ENCODE assay signal across 8 cellular contexts in genomic region chr14:105489607-105490317, GRCh38. TPM values are rescaled to one million over a fixed set of nuclear protein-coding genes. Genes with fewer than 3 reads are reported as not detected.
A peak's percentile ranks its signal among the peaks of the same experiment; 100 is the strongest.
DNase-seq lines count a peak whose midpoint lies in the region; ATAC-seq and TF ChIP-seq lines count a peak whose summit lies in the region.

No MANE protein-coding gene starts in this region.

- peak overlapping the region; percentile 84 for H3K9ac ChIP-seq in Loucy (ENCODE audit: low read depth, low read length, poor library complexity, severe bottlenecking)

- H3K36me3 Mint-ChIP-seq in natural killer cell treated with Interleukin-12 subunit alpha and Interleukin-12 subunit beta and Interleukin-15 and Interleukin-18, amount 100 ng/mL, for 72 hours = no peaks in the 10 kb centered on the region

- ATAC-seq in natural killer cell treated with Interleukin-12 subunit alpha and Interleukin-12 subunit beta and Interleukin-15 and Interleukin-18, amount 100 ng/mL, for 72 hours = no peak
- no peak for ATAC-seq in HG03565 (IDR thresholded peaks at IDR 0.05; ENCODE audit: unreplicated experiment)

- peaks cover 20% of the 10 kb centered on the region for H3K79me2 ChIP-seq in Loucy (ENCODE audit: insufficient read depth, low read length)

- no peaks in the 10 kb centered on the region for H3K27me3 Mint-ChIP-seq in natural killer cell treated with Interleukin-12 subunit alpha and Interleukin-12 subunit beta and Interleukin-15 and Interleukin-18, amount 100 ng/mL, for 72 hours

- H3K36me3 ChIP-seq in Loucy (ENCODE audit: insufficient read depth, low read length) = no peaks in the 10 kb centered on the region

- no peaks in the 10 kb centered on the region for H3F3A ChIP-seq in Loucy (ENCODE audit: low read depth)

- DNase-seq in Daoy (ENCODE audit: low read depth) (peak; percentile 92), RPMI8226 (peak; percentile 90), fibroblast of mammary gland (ENCODE audit: low read depth) (peak; percentile 74)
- peak; percentile 69 to 79 for DNase-seq in activated T-helper 1 cell treated with anti-CD3 and anti-CD28 coated beads, Interleukin-2, amount 50 U/mL, for 16 hours (ENCODE audit: low read depth in 1 of 2, low spot score in 1 of 2)
- peak; percentile 82 for DNase-seq in natural killer cell treated with Interleukin-12 subunit alpha and Interleukin-12 subunit beta and Interleukin-15 and Interleukin-18, amount 100 ng/mL, for 72 hours (ENCODE audit: low spot score)
- peak; percentile 81 to 90 (median 86) for DNase-seq in stimulated activated naive CD4-positive, alpha-beta T cell (lab: John Stamatoyannopoulos, UW)

- peak overlapping the region; percentile 69 to 82 for H3K27ac Mint-ChIP-seq in natural killer cell treated with Interleukin-12 subunit alpha and Interleukin-12 subunit beta and Interleukin-15 and Interleukin-18, amount 100 ng/mL, for 72 hours

- H3K4me3 ChIP-seq in Loucy (ENCODE audit: low read length, poor library complexity, severe bottlenecking) (peak overlapping the region; percentile 84), fibroblast of mammary gland (ENCODE audit: control insufficient read depth, low read depth, low read length) (peak overlapping the region; percentile 52)

- peak overlapping the region; percentile 89 for H3K4me2 ChIP-seq in Loucy (ENCODE audit: low read depth, low read length, poor library complexity, severe bottlenecking)

- H3K9me2 ChIP-seq in Loucy (replicated peaks; ENCODE audit: low read depth, low read length) = no peaks in the 10 kb centered on the region

- TF ChIP-seq CTCF in Loucy (conservative IDR thresholded peaks at IDR 0.05; ENCODE audit: low read length) (peak; percentile 68), fibroblast of mammary gland (conservative IDR thresholded peaks at IDR 0.05; ENCODE audit: control insufficient read depth, insufficient read depth, low read depth, low read length) (peak; percentile 61)

- no peaks in the 10 kb centered on the region for H3K27me3 ChIP-seq in Loucy (ENCODE audit: insufficient read depth, low read length, poor library complexity, severe bottlenecking)

- H3K4me3 Mint-ChIP-seq in natural killer cell treated with Interleukin-12 subunit alpha and Interleukin-12 subunit beta and Interleukin-15 and Interleukin-18, amount 100 ng/mL, for 72 hours = peak overlapping the region; percentile 81

- H4K20me1 ChIP-seq in Loucy (ENCODE audit: insufficient read depth, low read length, poor library complexity, severe bottlenecking) = peaks cover 16% of the 10 kb centered on the region

- peak overlapping the region; percentile 91 for H2AFZ ChIP-seq in Loucy (ENCODE audit: low read length)

- peaks cover 14 to 23% of the 10 kb centered on the region in 2 donors for H3K4me1 Mint-ChIP-seq in natural killer cell treated with Interleukin-12 subunit alpha and Interleukin-12 subunit beta and Interleukin-15 and Interleukin-18, amount 100 ng/mL, for 72 hours (ENCODE audit: low read depth in 2 of 2)

- H3K9me3 ChIP-seq in Loucy (ENCODE audit: insufficient read depth, low read depth, low read length) = no peaks in the 10 kb centered on the region

- H3K9me3 Mint-ChIP-seq in natural killer cell treated with Interleukin-12 subunit alpha and Interleukin-12 subunit beta and Interleukin-15 and Interleukin-18, amount 100 ng/mL, for 72 hours = no peaks in the 10 kb centered on the region

- peaks cover 26% of the 10 kb centered on the region for H3K4me1 ChIP-seq in Loucy (ENCODE audit: insufficient read depth, low read length, poor library complexity, severe bottlenecking)

RNA-seq across cellular contexts. Expression of gene TEDC1, which starts 1.3 kb away (rescaled TPM):
- total RNA-seq in Daoy (2014; rRNA removed; shearing (Covaris generic)) = 61.9 and 73.5 TPM in 2 replicates
- 10 to 100 TPM; 25.1 to 59.2 TPM for total RNA-seq in natural killer cell treated with Interleukin-12 subunit alpha and Interleukin-12 subunit beta and Interleukin-15 and Interleukin-18, amount 100 ng/mL, for 72 hours

RNA-seq across cellular contexts. Expression of gene CRIP1, which starts 3.1 kb away (rescaled TPM):
- total RNA-seq in Daoy (2014; rRNA removed; shearing (Covaris generic)) = 15.0 and 20.4 TPM in 2 replicates
- total RNA-seq in natural killer cell treated with Interleukin-12 subunit alpha and Interleukin-12 subunit beta and Interleukin-15 and Interleukin-18, amount 100 ng/mL, for 72 hours = 10 to 100 TPM; 39.0 to 82.7 TPM

RNA-seq across cellular contexts. Expression of gene CRIP2, which starts 15.1 kb away (rescaled TPM):
- 88.8 and 94.1 TPM in 2 replicates for total RNA-seq in Daoy (2014; rRNA removed; shearing (Covaris generic))
- 1 to 10 TPM in 1 of 2 donors, under 1 TPM in 1; 0.98 to 2.2 TPM for total RNA-seq in natural killer cell treated with Interleukin-12 subunit alpha and Interleukin-12 subunit beta and Interleukin-15 and Interleukin-18, amount 100 ng/mL, for 72 hours

RNA-seq across cellular contexts. Expression of gene TMEM121, which starts 36.6 kb away (rescaled TPM):
- total RNA-seq in Daoy (2014; rRNA removed; shearing (Covaris generic)) = 8.4 and 8.7 TPM in 2 replicates
- total RNA-seq in natural killer cell treated with Interleukin-12 subunit alpha and Interleukin-12 subunit beta and Interleukin-15 and Interleukin-18, amount 100 ng/mL, for 72 hours = 1 to 10 TPM; 1.8 to 4.2 TPM

Comparison
In these comparisons a context has a peak if more than half of its experiments do, and no peak if none do; other contexts are left out.
1. RNA of gene CRIP2, which starts 15.1 kb away (total RNA-seq): 88.8 to 94.1 TPM in Daoy; 0.98 to 2.2 TPM in natural killer cell treated with Interleukin-12 subunit alpha and Interleukin-12 subunit beta and Interleukin-15 and Interleukin-18, amount 100 ng/mL, for 72 hours; every median in the first group is over 10 times any median in the second.
2. Peak in every context shown above with its lines, with median percentiles within 50 percentile points of each other: DNase-seq.